ENCODE assay signal across 12 cellular contexts in the genomic region with DNA sequence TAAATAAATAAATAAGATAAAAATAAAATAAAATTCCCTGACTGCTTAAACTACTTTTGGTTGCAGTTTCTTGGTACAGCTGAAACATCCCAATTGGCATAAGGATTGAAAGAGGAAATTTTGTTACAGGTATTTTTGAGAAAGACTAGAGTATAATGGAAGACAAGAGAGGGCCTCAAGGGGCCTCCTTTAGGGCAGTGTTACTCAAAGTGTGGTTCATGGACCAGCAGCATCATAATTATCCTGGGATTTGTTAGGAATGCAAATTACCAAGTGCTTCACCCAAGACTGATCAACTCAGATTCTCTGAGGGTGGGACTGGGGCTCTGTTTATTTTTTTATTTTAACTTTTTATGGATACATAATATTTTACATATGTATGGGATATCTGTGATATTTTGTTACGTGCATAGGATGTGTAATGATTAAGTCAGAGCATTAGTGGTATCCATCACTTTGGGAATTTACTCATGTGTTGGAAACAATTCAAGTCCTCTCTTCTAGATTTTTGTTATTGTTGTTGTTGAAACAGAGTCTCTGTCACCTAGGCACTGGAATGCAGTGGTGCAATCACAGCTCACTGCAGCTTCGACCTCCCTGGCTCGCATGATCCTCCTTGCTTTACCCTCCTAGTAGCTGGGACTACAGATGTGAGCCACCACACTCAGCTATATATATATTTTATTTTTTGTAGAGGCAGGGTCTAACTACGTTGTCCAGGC. TPM values are rescaled to one million over a fixed set of nuclear protein-coding genes. Genes with fewer than 3 reads are reported as not detected.
DNase-seq lines count a peak whose midpoint lies in the region; ATAC-seq, FAIRE-seq and TF ChIP-seq lines count a peak whose summit lies in the region.
"Had no signal": no experiment of that assay in that cellular context is flagged by ENCODE, and none has a peak within 500 bp of the region (broad histone marks: within the 10 kb centered on the region; RNA-seq: fewer than 3 reads in every experiment).

No MANE protein-coding gene starts in this region.

- H3K14ac ChIP-seq in H1 (ENCODE audit: insufficient read length), result no peak overlapping the region

- no peak for TF ChIP-seq CTCF in AG09319 (IDR thresholded peaks at IDR 0.05; ENCODE audit: low read depth, low read length)
- TF ChIP-seq CTCF in H1 (IDR thresholded peaks at IDR 0.05; ENCODE audit: control extremely low read depth in 1 of 3, insufficient read depth in 1 of 3, low read depth in 1 of 3, low read length in 3 of 3), result no peak

- no peak overlapping the region for H3K56ac ChIP-seq in H1 (replicated peaks; ENCODE audit: insufficient read length, low read depth, low read length)

- H3K79me2 ChIP-seq in H1 (ENCODE audit: control insufficient read depth in 1 of 2, insufficient read depth in 2 of 2, low read length in 2 of 2), result peaks cover 0 to 9% of the 10 kb centered on the region in 2 experiments; a peak in 1 of 4 replicates

- no peak overlapping the region for H3K27ac ChIP-seq in H1 (ENCODE audit: low read depth, low read length)

- peak overlapping the region in 1 of 6 donors; percentile 68 for H3K27ac Mint-ChIP-seq in naive B cell

- no peaks in the 10 kb centered on the region for H3K9me3 Mint-ChIP-seq in naive B cell

- no peaks in the 10 kb centered on the region for H3K4me1 ChIP-seq in H1 (replicated peaks in 1 of 4; ENCODE audit: control insufficient read depth in 3 of 4, insufficient read depth in 4 of 4, low read length in 3 of 4)

- no peak overlapping the region for H3K9ac ChIP-seq in H1 (replicated peaks in 1 of 4; ENCODE audit: extremely low read depth in 1 of 4, low read depth in 3 of 4, low read length in 3 of 4)

- H3K18ac ChIP-seq in H1 (ENCODE audit: extremely low read depth, low read length), result no peak overlapping the region

- no peak overlapping the region for H2AK5ac ChIP-seq in H1 (ENCODE audit: low read depth, low read length)

- H3K23ac ChIP-seq in H1 (ENCODE audit: insufficient read length), result no peak overlapping the region

- peaks cover 6% of the 10 kb centered on the region; the same call in 1 of the 2 replicates for H3K79me1 ChIP-seq in H1 (ENCODE audit: low read depth, low read length)

- H4K8ac ChIP-seq in H1 (ENCODE audit: extremely low read depth, insufficient read depth, low read length), result no peak overlapping the region

- no peak overlapping the region for H4K91ac ChIP-seq in H1 (replicated peaks; ENCODE audit: insufficient read length, low read length)

- TF ChIP-seq EP300 in H1 (IDR thresholded peaks at IDR 0.05; ENCODE audit: borderline replicate concordance in 1 of 2, low read depth in 2 of 2, low read length in 2 of 2), result no peak

- no peaks in the 10 kb centered on the region for H3K27me3 ChIP-seq in H1 (replicated peaks in 1 of 4; ENCODE audit: control insufficient read depth in 3 of 4, extremely low read depth in 1 of 4, insufficient read depth in 3 of 4, low read length in 3 of 4)

- H3K27me3 Mint-ChIP-seq in naive B cell, result no peaks in the 10 kb centered on the region

- H2BK120ac ChIP-seq in H1 (replicated peaks; ENCODE audit: low read depth, low read length), result no peak overlapping the region

- H2BK12ac ChIP-seq in H1 (ENCODE audit: low read depth, low read length), result peak overlapping the region; percentile 72; the same call in 1 of the 2 replicates

- intact Hi-C loops in left ventricle myocardium superior (cut with micrococcal nuclease), result no loop called here

- DNase-seq in AG09319 (ENCODE audit: extremely low read depth, low read depth), result peak; percentile 41
- peak; percentile 85 for DNase-seq in HCEC 1CT
- DNase-seq in H1 (ENCODE audit: low read depth in 1 of 2, low spot score in 2 of 2), result no peak
- no peak for DNase-seq in naive B cell
- no peak for DNase-seq in NCI-H345 treated with DMSO at 0.1 percent for 48 hours (lab: John Stamatoyannopoulos, UW; ENCODE audit: unreplicated experiment)
- DNase-seq in left ventricle myocardium superior, result no peak
- DNase-seq in G401 (ENCODE audit: low spot score), result no peak
- DNase-seq: midbrain; stimulated activated CD4-positive, alpha-beta T cell treated with anti-CD3 and anti-CD28 coated beads, Interleukin-4, amount 100 ng/mL, for 1 hour; stimulated activated naive CD4-positive, alpha-beta T cell had no signal

- FAIRE-seq in H1 (lab: Jason Lieb, UNC), result no peak

- H3K4me3 Mint-ChIP-seq in naive B cell, result peak overlapping the region; percentile 73 to 96 (median 88)

- no peak overlapping the region for H3K4me2 ChIP-seq in H1 (ENCODE audit: insufficient read depth in 1 of 2, low read depth in 2 of 2, low read length in 2 of 2)

- H3K23me2 ChIP-seq in H1 (ENCODE audit: low read depth, low read length), result peaks cover 7% of the 10 kb centered on the region; the same call in 1 of the 2 replicates

- H3K4me1 Mint-ChIP-seq in naive B cell, result peaks cover 26 to 31% (median 28%) of the 10 kb centered on the region in 3 donors

- H2BK5ac ChIP-seq in H1 (ENCODE audit: low read depth, low read length), result no peak overlapping the region

- in situ Hi-C loops in G401 (cut with HindIII; ENCODE audit: low sequenced_read_pairs), result no loop called here

- no peak overlapping the region for H2AFZ ChIP-seq in H1 (ENCODE audit: low read length)

- no peaks in the 10 kb centered on the region for H3K36me3 Mint-ChIP-seq in naive B cell

- H4K5ac ChIP-seq in H1 (ENCODE audit: insufficient read length, low read depth, low read length), result no peak overlapping the region

- no peak overlapping the region for H3K4me3 ChIP-seq in H1 (ENCODE audit: extremely low read depth in 1 of 4, insufficient read depth in 2 of 4, low read depth in 3 of 4, low read length in 4 of 4)
- H3K4me3 ChIP-seq: K562 had no signal

- no peak overlapping the region for H2BK15ac ChIP-seq in H1 (ENCODE audit: low read length)

- no peak for ATAC-seq in naive B cell (ENCODE audit: low read depth in 2 of 2)
- ATAC-seq in HG02571 (IDR thresholded peaks at IDR 0.05; ENCODE audit: unreplicated experiment), result no peak
- ATAC-seq in left ventricle myocardium superior, result no peak
- ATAC-seq: K562 had no signal

- no peak overlapping the region for H3K4ac ChIP-seq in H1 (replicated peaks; ENCODE audit: insufficient read length, low read depth, low read length)

- no peaks in the 10 kb centered on the region for H3K9me3 ChIP-seq in H1 (ENCODE audit: insufficient read depth in 2 of 2, low read depth in 1 of 2, low read length in 1 of 2)

- no peak for TF ChIP-seq RAD21 in H1 (IDR thresholded peaks at IDR 0.05 in 1 of 2, conservative IDR thresholded peaks at IDR 0.05 in 1 of 2; ENCODE audit: low read depth in 2 of 2, low read length in 2 of 2)

- peaks cover 0 to 3% of the 10 kb centered on the region in 2 experiments for H4K20me1 ChIP-seq in H1 (replicated peaks in 1 of 2; ENCODE audit: control insufficient read depth in 1 of 2, insufficient read depth in 2 of 2, low read length in 2 of 2)

- CTCF ChIA-PET in H1 (lab: Charles Lee; ENCODE audit: partially characterized antibody), result interaction anchor here (1.1 kb wide), 2 partner anchors 13 to 100 kb away, joined by 3 to 4 read pairs; no protein-coding TSS in a partner anchor

- WGBS in H1 (ENCODE audit: extremely low coverage in 1 of 2, insufficient coverage in 1 of 2, insufficient read length in 1 of 2, insufficient replicate concordance in 2 of 2, low coverage in 1 of 2, low lambda C conversion rate in 2 of 2, missing lambda C conversion rate in 1 of 2), 2 experiments, result 87% methylated on average over 4 of the region's 4 CpGs; no CpG with 5 or more reads in 1 of the 2 experiments

- H3K36me3 ChIP-seq in H1 (ENCODE audit: control insufficient read depth in 2 of 4, insufficient read depth in 4 of 4, low read length in 3 of 4), result no peaks in the 10 kb centered on the region; a peak in 1 of 8 replicates

- no peak for TF ChIP-seq POLR2A in H1 (IDR thresholded peaks at IDR 0.05; ENCODE audit: control extremely low read depth in 1 of 2, low read depth in 2 of 2, low read length in 2 of 2)

- POLR2A ChIA-PET in H1 (lab: Charles Lee; ENCODE audit: partially characterized antibody), result interaction anchor here (0.5 to 0.6 kb wide), 2 partner anchors 9 to 70 kb away, joined by 3 read pairs; no protein-coding TSS in a partner anchor

- H2BK20ac ChIP-seq in H1 (ENCODE audit: low read length), result no peak overlapping the region

RNA-seq across cellular contexts. Expression of gene KCTD7, which starts 2.3 kb away (rescaled TPM):
- total RNA-seq in H1 (2021; fragmentation: NEBNext Ultra II Directional; extraction: Animal tissue kit (Norgen Biotek cat#: 25700)), result 7.7 and 8.6 TPM in 2 replicates
- 11.9 and 20.9 TPM in 2 replicates for polyA plus RNA-seq in H1 (2011; rRNA removed)
- 15.6 TPM for polyA plus RNA-seq in H1 (2011; cell fraction: cytosol; rRNA removed)
- polyA plus RNA-seq in H1 (2011; cell fraction: nucleus; rRNA removed), result 27.3 TPM
- 5.4 to 7.5 TPM (median 6.9 TPM) in 4 replicates for polyA plus RNA-seq in H1 (2012, experiment 1 of 2)
- polyA plus RNA-seq in H1 (2012, experiment 2 of 2), result 4.1 TPM
- 6.6 TPM for polyA plus RNA-seq in H1 (2013, experiment 1 of 2)
- 6.0 TPM for polyA plus RNA-seq in H1 (2013, experiment 2 of 2)
- polyA minus RNA-seq in H1 (2011; rRNA and poly(A)+ RNA removed), result 12.0 and 16.0 TPM in 2 replicates
- polyA minus RNA-seq in H1 (2011; cell fraction: cytosol; rRNA and poly(A)+ RNA removed), result 7.9 TPM
- 9.1 TPM for polyA minus RNA-seq in H1 (2011; cell fraction: nucleus; rRNA and poly(A)+ RNA removed)
- polyA plus RNA-seq in naive B cell (ENCODE audit: low read depth in 6 of 6), result 1 to 10 TPM; 6.5 to 9.7 (median 8.8) TPM
- total RNA-seq in left ventricle myocardium superior, result 8.0 TPM
- total RNA-seq in G401 (2014; rRNA removed; shearing (Covaris generic)), result 6.9 and 9.1 TPM in 2 replicates

Comparison
In these comparisons a context has a peak if more than half of its experiments do, and no peak if none do; other contexts are left out.
1. DNase-seq: peak in AG09319 (single experiment) and HCEC 1CT (single experiment); none in H1 (0 of 2), naive B cell (single experiment), NCI-H345 treated with DMSO at 0.1 percent for 48 hours (single experiment), left ventricle myocardium superior (single experiment) and G401 (single experiment).